Comparison of ENCODE assay signal across 14 cellular contexts in the genomic region with DNA sequence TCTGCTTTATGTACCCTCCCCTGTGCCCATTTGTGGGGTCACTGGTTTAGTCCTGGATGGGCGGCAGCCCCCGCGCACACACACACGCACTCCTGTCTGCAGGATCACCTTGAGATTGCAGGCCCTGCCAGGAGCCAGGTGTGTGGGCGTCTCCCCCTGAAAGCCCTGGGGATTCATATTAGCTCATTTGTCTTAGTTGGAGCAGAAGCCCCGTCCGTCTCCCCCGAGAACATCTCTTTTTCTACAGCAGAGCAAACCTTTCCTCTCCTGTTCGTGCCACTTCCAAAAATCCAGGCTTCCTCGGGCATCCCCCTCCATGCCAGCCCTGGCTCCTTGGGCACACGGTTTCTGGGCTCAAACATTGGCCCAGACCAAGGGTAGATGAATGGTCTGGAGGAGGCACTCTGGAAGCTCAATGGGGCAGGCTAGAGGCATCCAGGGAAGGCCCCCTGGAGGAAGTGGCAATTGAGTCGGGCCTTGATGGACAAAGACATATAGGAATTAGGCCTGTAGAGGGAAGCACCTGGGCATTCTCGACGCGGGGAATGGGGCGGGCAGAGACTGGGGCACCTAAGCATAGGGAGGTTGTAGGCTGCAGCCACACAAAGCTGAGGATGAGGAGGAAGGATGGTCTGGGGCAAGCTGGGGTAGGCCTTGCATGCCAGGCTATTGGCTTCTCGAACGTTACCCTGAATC.
DNase-seq lines count a peak whose midpoint lies in the region; ATAC-seq, FAIRE-seq and TF ChIP-seq lines count a peak whose summit lies in the region.
"Had no signal": no experiment of that assay in that cellular context is flagged by ENCODE, and none has a peak within 500 bp of the region (broad histone marks: within the 10 kb centered on the region; RNA-seq: fewer than 3 reads in every experiment).

No MANE protein-coding gene starts in this region.

- H3K27ac ChIP-seq in brain microvascular endothelial cell (peak overlapping the region; percentile 65), HepG2 (ENCODE audit: extremely low read length, insufficient read depth, low read length) (no peak overlapping the region), tibial artery (peak overlapping the region; percentile 78 to 89)

- no peak overlapping the region for H3K4me3 Mint-ChIP-seq in activated T-cell treated with anti-CD3 and anti-CD28 coated beads, Interleukin-2, amount 50 U/mL, for 72 hours
- H3K4me3 Mint-ChIP-seq: naive B cell had no signal

- H2AFZ ChIP-seq in HepG2 (ENCODE audit: low read length): no peak overlapping the region

- intact Hi-C loops in HepG2 (cut with micrococcal nuclease; ENCODE audit: unreplicated experiment): loop anchor here (10.0 kb wide), 2 partner anchors 220 to 320 kb away; a partner anchor contains a TSS
- intact Hi-C loops in tibial artery (cut with DNase I; ENCODE audit: low total_unique reads): loop anchor here (10.0 kb wide), 1 partner anchor 220 kb away; a partner anchor contains a TSS

- H3K9ac ChIP-seq in HepG2 (ENCODE audit: insufficient read depth, low read depth, low read length): no peak overlapping the region

- H3K9me3 Mint-ChIP-seq in activated T-cell treated with anti-CD3 and anti-CD28 coated beads, Interleukin-2, amount 50 U/mL, for 72 hours: no peaks in the 10 kb centered on the region
- H3K9me3 Mint-ChIP-seq: naive B cell had no signal

- in situ Hi-C loops in brain microvascular endothelial cell (cut with HindIII; ENCODE audit: low pct_ligation_motif_present, low sequenced_read_pairs): no loop called here
- in situ Hi-C loops in HepG2 (cut with HindIII; ENCODE audit: extremely low pct_ligation_motif_present, low pct_unique_long_range_greater_than_20kb): no loop called here

- TF ChIP-seq RAD21 in HepG2 (CRISPR knock-in tag; IDR thresholded peaks at IDR 0.05): no peak

- H3K4me1 ChIP-seq in HepG2 (ENCODE audit: insufficient read depth, low read length): peaks cover 58% of the 10 kb centered on the region
- peaks cover 0 to 52% (median 46%) of the 10 kb centered on the region in 4 donors for H3K4me1 ChIP-seq in tibial artery

- POLR2A ChIA-PET in HepG2 (lab: Yijun Ruan, JAX): no interaction called here

- 73% methylated on average over 17 of the region's 18 CpGs for WGBS in HepG2 (ENCODE audit: low lambda C conversion rate)

- H3K79me2 ChIP-seq in HepG2 (ENCODE audit: insufficient read depth, low read length): no peaks in the 10 kb centered on the region

- ATAC-seq in activated T-cell treated with anti-CD3 and anti-CD28 coated beads, Interleukin-2, amount 50 U/mL, for 72 hours (replicated peaks in 1 of 2): no peak
- ATAC-seq in HepG2 (no peak), GM18868 (IDR thresholded peaks at IDR 0.05; ENCODE audit: unreplicated experiment) (no peak)

- CTCF ChIA-PET in HepG2 (lab: Yijun Ruan, JAX; ENCODE audit: low intra/inter-chr PET ratio, low total read pairs): interaction anchor here (1.3 to 1.8 kb wide), 4 partner anchors 25 to 323 kb away, joined by 4 to 7 read pairs (median 6); no protein-coding TSS in a partner anchor

- peak; percentile 2 for DNase-seq in activated T-cell treated with anti-CD3 and anti-CD28 coated beads, Interleukin-2, amount 50 U/mL, for 1 hour
- no peak for DNase-seq in activated T-cell treated with anti-CD3 and anti-CD28 coated beads, Interleukin-2, amount 50 U/mL, for 72 hours
- DNase-seq in brain microvascular endothelial cell: no peak
- DNase-seq in HepG2 (ENCODE audit: low spot score): no peak
- DNase-seq in tibial artery: peak; percentile 12 to 64
- no peak for DNase-seq in HUDEP-2 (lab: John Stamatoyannopoulos, UW; ENCODE audit: unreplicated experiment in 76 of 76)
- no peak for DNase-seq in NK-92 treated with Interleukin-12 subunit alpha and Interleukin-12 subunit beta, amount 100 ng/mL, for 24 hours (lab: John Stamatoyannopoulos, UW)
- DNase-seq: activated effector memory CD4-positive, alpha-beta T cell treated with anti-CD3 and anti-CD28 coated beads, Interleukin-2, amount 50 U/mL, for 16 hours; H7; hippocampal formation; naive B cell; stimulated activated CD4-positive, alpha-beta T cell treated with anti-CD3 and anti-CD28 coated beads, Interleukin-4, amount 100 ng/mL, for 4 hours had no signal

- no peaks in the 10 kb centered on the region for H3K27me3 Mint-ChIP-seq in activated T-cell treated with anti-CD3 and anti-CD28 coated beads, Interleukin-2, amount 50 U/mL, for 72 hours (ENCODE audit: low read depth)

- no peaks in the 10 kb centered on the region for H3K27me3 ChIP-seq in brain microvascular endothelial cell (replicated peaks)
- peaks cover 12 to 30% of the 10 kb centered on the region in 2 experiments; a peak in 4 of 5 replicates for H3K27me3 ChIP-seq in HepG2 (ENCODE audit: control insufficient read depth in 1 of 2, insufficient read depth in 2 of 2, low read length in 2 of 2)
- no peaks in the 10 kb centered on the region for H3K27me3 ChIP-seq in tibial artery

- TF ChIP-seq CTCF in brain microvascular endothelial cell (IDR thresholded peaks at IDR 0.05; ENCODE audit: low read depth, low read length, missing control alignments): no peak
- no peak for TF ChIP-seq CTCF in HepG2 (CRISPR knock-in tag; IDR thresholded peaks at IDR 0.05)
- TF ChIP-seq CTCF in tibial artery (IDR thresholded peaks at IDR 0.05): no peak

- H3K4me2 ChIP-seq in HepG2 (ENCODE audit: low read depth, low read length): no peak overlapping the region

- no peak overlapping the region for H3K4me3 ChIP-seq in brain microvascular endothelial cell (ENCODE audit: low read depth, low read length)
- H3K4me3 ChIP-seq in HepG2 (replicated peaks in 1 of 3; ENCODE audit: insufficient read depth in 1 of 3, low read depth in 2 of 3, low read length in 3 of 3): no peak overlapping the region
- no peak overlapping the region for H3K4me3 ChIP-seq in tibial artery

- H3K36me3 Mint-ChIP-seq in activated T-cell treated with anti-CD3 and anti-CD28 coated beads, Interleukin-2, amount 50 U/mL, for 72 hours (ENCODE audit: insufficient read depth in 2 of 2): no peaks in the 10 kb centered on the region
- H3K36me3 Mint-ChIP-seq: naive B cell had no signal

- H3K27ac Mint-ChIP-seq in activated T-cell treated with anti-CD3 and anti-CD28 coated beads, Interleukin-2, amount 50 U/mL, for 72 hours: no peak overlapping the region

- TF ChIP-seq POLR2A in HepG2 (IDR thresholded peaks at IDR 0.05; ENCODE audit: insufficient read depth in 1 of 2, low read depth in 2 of 2, low read length in 2 of 2): no peak

- H4K20me1 ChIP-seq in HepG2 (ENCODE audit: insufficient read depth, low read length): peaks cover 15% of the 10 kb centered on the region; the same call in 1 of the 2 replicates

- no peak for FAIRE-seq in HepG2 (lab: Jason Lieb, UNC)
- FAIRE-seq: G401.6 had no signal

- H3K4me1 Mint-ChIP-seq in activated T-cell treated with anti-CD3 and anti-CD28 coated beads, Interleukin-2, amount 50 U/mL, for 72 hours (ENCODE audit: low read depth): no peaks in the 10 kb centered on the region

- BruUV-seq in HepG2 (replicated peaks; lab: Mats Ljungman, UMichigan): no TSS peak

- TF ChIP-seq EP300 in HepG2 (IDR thresholded peaks at IDR 0.05; ENCODE audit: low read depth in 2 of 2, low read length in 2 of 2) (no peak), HepG2 (CRISPR knock-in tag; IDR thresholded peaks at IDR 0.05; ENCODE audit: borderline replicate concordance) (no peak)

- H3K36me3 ChIP-seq in brain microvascular endothelial cell (replicated peaks) (no peaks in the 10 kb centered on the region), HepG2 (replicated peaks in 1 of 2; ENCODE audit: control insufficient read depth in 1 of 2, insufficient read depth in 2 of 2, low read length in 2 of 2) (no peaks in the 10 kb centered on the region), tibial artery (no peaks in the 10 kb centered on the region)

- H3K9me3 ChIP-seq in HepG2 (ENCODE audit: low read length) (no peaks in the 10 kb centered on the region), tibial artery (no peaks in the 10 kb centered on the region)

TF ChIP-seq in HepG2, 621 proteins besides CTCF, POLR2A, EP300 and RAD21:
- TF ChIP-seq ZNF670 (CRISPR knock-in tag; IDR thresholded peaks at IDR 0.05; ENCODE audit: borderline replicate concordance) (no peak), ZFP36 (IDR thresholded peaks at IDR 0.05; ENCODE audit: borderline replicate concordance, low read depth, low read length, partially characterized antibody) (peak; percentile 42), U2AF1 (optimal IDR thresholded peaks at IDR 0.05; ENCODE audit: low read depth, low read length) (no peak), ZBTB42 (CRISPR knock-in tag; IDR thresholded peaks at IDR 0.05) (0 out of 2 replicates have a peak, but pooled peaks have one; percentile 7)
TF ChIP-seq in HepG2: peak in this region for 2.

Comparison
In these comparisons a context has a peak if more than half of its experiments do, and no peak if none do; other contexts are left out.
1. DNase-seq: peak in activated T-cell treated with anti-CD3 and anti-CD28 coated beads, Interleukin-2, amount 50 U/mL, for 1 hour (single experiment) and tibial artery (2 of 2); none in activated T-cell treated with anti-CD3 and anti-CD28 coated beads, Interleukin-2, amount 50 U/mL, for 72 hours (0 of 2), brain microvascular endothelial cell (single experiment), HepG2 (single experiment), HUDEP-2 (0 of 76) and NK-92 treated with Interleukin-12 subunit alpha and Interleukin-12 subunit beta, amount 100 ng/mL, for 24 hours (single experiment).